ENCODE assay signal across 11 cellular contexts in genomic region chr2:31384771-31385276, GRCh38. TPM values are rescaled to one million over a fixed set of nuclear protein-coding genes. Genes with fewer than 3 reads are reported as not detected.
DNase-seq lines count a peak whose midpoint lies in the region; ATAC-seq and TF ChIP-seq lines count a peak whose summit lies in the region.
"Had no signal": no experiment of that assay in that cellular context is flagged by ENCODE, and none has a peak within 500 bp of the region (broad histone marks: within the 10 kb centered on the region; RNA-seq: fewer than 3 reads in every experiment).

No MANE protein-coding gene starts in this region.

- TF ChIP-seq CTCF in left lung (IDR thresholded peaks at IDR 0.05): no peak

- no peak overlapping the region for H3K27ac ChIP-seq in left lung

- ATAC-seq in left lung (peak; percentile 77), GM21526 (IDR thresholded peaks at IDR 0.05; ENCODE audit: low FRiP score, unreplicated experiment) (no peak)

- H3K4me3 ChIP-seq in left lung: no peak overlapping the region

- H3K9me3 ChIP-seq in left lung: no peaks in the 10 kb centered on the region

- no peaks in the 10 kb centered on the region for H3K36me3 ChIP-seq in left lung

- DNase-seq in AG08396 (ENCODE audit: low spot score) (peak; percentile 68), LHCN-M2 (ENCODE audit: low read depth) (peak; percentile 83), astrocyte of the hippocampus (ENCODE audit: low read depth, low spot score) (peak; percentile 72), left lung (no peak), HUDEP-2 (lab: John Stamatoyannopoulos, UW; ENCODE audit: unreplicated experiment in 76 of 76) (no peak), UCSD-AML1 (lab: John Stamatoyannopoulos, UW; ENCODE audit: unreplicated experiment) (no peak)
- DNase-seq in activated CD4-positive, alpha-beta T cell treated with anti-CD3 and anti-CD28 coated beads, Interleukin-2, amount 50 U/mL, for 4 hours: no peak
- DNase-seq: activated CD4-positive, alpha-beta T cell treated with anti-CD3 and anti-CD28 coated beads for 4 hours; posterior cingulate gyrus had no signal

- intact Hi-C loops in left lung (cut with DNase I): no loop called here

- H3K4me1 ChIP-seq in left lung: peaks cover 0 to 4% of the 10 kb centered on the region in 2 donors

- no peaks in the 10 kb centered on the region for H3K27me3 ChIP-seq in left lung

RNA-seq across cellular contexts. Expression of gene XDH, which starts 29.7 kb away (rescaled TPM):
- total RNA-seq in LHCN-M2 (2014; rRNA removed) (0.06 and 0.51 TPM in 2 replicates), left lung (1 to 10 TPM in 1 of 2 donors, under 1 TPM in 1; 0.05 to 2.1 TPM)
- polyA plus RNA-seq in LHCN-M2 (2012): 0.09 TPM
- total RNA-seq: CD4-positive, CD25-positive, alpha-beta regulatory T cell had no signal
- polyA plus RNA-seq: CD4-positive, CD25-positive, alpha-beta regulatory T cell had no signal

Comparison
In these comparisons a context has a peak if more than half of its experiments do, and no peak if none do; other contexts are left out.
1. DNase-seq: peak in AG08396 (single experiment), LHCN-M2 (single experiment) and astrocyte of the hippocampus (single experiment); none in left lung (0 of 2), activated CD4-positive, alpha-beta T cell treated with anti-CD3 and anti-CD28 coated beads, Interleukin-2, amount 50 U/mL, for 4 hours (0 of 2), HUDEP-2 (0 of 76) and UCSD-AML1 (single experiment).